23 cellular contexts compared by ENCODE assay signal in the genomic region with DNA sequence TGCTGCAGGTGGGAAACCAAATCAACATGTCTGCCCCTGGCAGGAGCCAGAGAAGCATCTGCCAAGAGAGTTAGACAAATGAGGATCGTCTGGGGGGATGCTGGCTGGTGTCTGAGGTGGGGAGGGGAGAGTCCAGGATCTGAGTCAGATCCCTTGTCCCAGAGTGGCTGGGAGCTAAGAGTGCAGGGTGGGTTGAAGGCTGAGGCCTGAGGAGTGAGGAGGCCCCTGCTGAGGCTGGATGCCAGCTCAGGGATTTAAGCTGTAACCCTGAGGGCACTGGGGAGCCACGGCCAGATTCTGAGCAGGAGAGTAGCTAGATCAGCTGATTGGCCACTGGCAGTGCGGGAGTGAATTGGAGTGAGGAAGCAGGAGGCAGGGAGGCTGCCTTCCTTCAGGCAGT.
DNase-seq lines count a peak whose midpoint lies in the region; ATAC-seq, FAIRE-seq and TF ChIP-seq lines count a peak whose summit lies in the region.
"Had no signal": no experiment of that assay in that cellular context is flagged by ENCODE, and none has a peak within 500 bp of the region (broad histone marks: within the 10 kb centered on the region; RNA-seq: fewer than 3 reads in every experiment).

No MANE protein-coding gene starts in this region.

- H3K9me3 Mint-ChIP-seq in astrocyte (ENCODE audit: unreplicated experiment) (no peaks in the 10 kb centered on the region), mesothelial cell of epicardium (no peaks in the 10 kb centered on the region)
- H3K9me3 Mint-ChIP-seq: HFFc6 had no signal

- H3K4me1 ChIP-seq in cardiac muscle cell (ENCODE audit: low read depth) (peaks cover 42% of the 10 kb centered on the region), astrocyte (ENCODE audit: insufficient read depth, low read length) (peaks cover 47% of the 10 kb centered on the region)

- H4K20me1 ChIP-seq in astrocyte (ENCODE audit: insufficient read depth, low read length) = peaks cover 26% of the 10 kb centered on the region

- H3K4me1 Mint-ChIP-seq in astrocyte (ENCODE audit: low read depth, unreplicated experiment) = peaks cover 37% of the 10 kb centered on the region
- H3K4me1 Mint-ChIP-seq in mesothelial cell of epicardium = peaks cover 67% of the 10 kb centered on the region

- H3K27ac Mint-ChIP-seq in astrocyte (ENCODE audit: unreplicated experiment) (no peak overlapping the region), mesothelial cell of epicardium (peak overlapping the region; percentile 98)
- H3K27ac Mint-ChIP-seq: HFFc6 had no signal

- H3K27ac ChIP-seq in cardiac muscle cell = peak overlapping the region; percentile 93
- no peak overlapping the region for H3K27ac ChIP-seq in astrocyte (ENCODE audit: low read depth, low read length)
- H3K27ac ChIP-seq: BLaER1 treated with 17β-estradiol and CSF1 and Interleukin-3, amounts not matched to agents 10 nM and 100 nM; lower lobe of right lung had no signal

- H3K4me3 ChIP-seq in cardiac muscle cell (no peak overlapping the region), astrocyte (ENCODE audit: insufficient read depth, low read depth, low read length) (no peak overlapping the region)
- H3K4me3 ChIP-seq: BLaER1 treated with 17β-estradiol and CSF1 and Interleukin-3, amounts not matched to agents 10 nM and 100 nM; lower lobe of right lung had no signal

- no peak for DNase-seq in cardiac muscle cell (ENCODE audit: low read depth in 1 of 2, low spot score in 1 of 2)
- DNase-seq in left ventricle myocardium superior = no peak
- no peak for DNase-seq in astrocyte (ENCODE audit: low read depth)
- no peak for DNase-seq in mesothelial cell of epicardium (ENCODE audit: low spot score in 2 of 2, unreplicated experiment in 2 of 2)
- no peak for DNase-seq in RKO (ENCODE audit: low spot score)
- DNase-seq in SKM-1 treated with dmso at 0.1 percent for 144 hours (lab: John Stamatoyannopoulos, UW; ENCODE audit: unreplicated experiment) = no peak
- no peak for DNase-seq in nucleus accumbens (lab: John Stamatoyannopoulos, UW)
- DNase-seq: activated CD4-positive, alpha-beta T cell treated with anti-CD3 and anti-CD28 coated beads for 4 hours; activated CD8-positive, alpha-beta memory T cell treated with anti-CD3 and anti-CD28 coated beads, Interleukin-2, amount 50 U/mL, for 48 hours; activated gamma-delta T cell; central memory CD4-positive, alpha-beta T cell; DMS 273 treated with DMSO at 0.1 percent for 48 hours; effector memory CD4-positive, alpha-beta T cell; HFFc6; lower lobe of right lung; NCI-H187; NCI-H226; stimulated activated naive CD8-positive, alpha-beta T cell treated with anti-CD3 and anti-CD28 coated beads, Interleukin-15, Interleukin-2, amounts not matched to agents 100 U/mL and 50 U/mL, for 24 hours; SW 1271 had no signal

- ATAC-seq in left ventricle myocardium superior (no peak), GM21825 (IDR thresholded peaks at IDR 0.05; ENCODE audit: unreplicated experiment) (no peak)
- ATAC-seq: stimulated activated naive CD8-positive, alpha-beta T cell treated with anti-CD3 and anti-CD28 coated beads, Interleukin-15, Interleukin-2, amounts not matched to agents 100 U/mL and 50 U/mL, for 24 hours had no signal

- H3K36me3 ChIP-seq in cardiac muscle cell (no peaks in the 10 kb centered on the region), astrocyte (ENCODE audit: insufficient read depth, low read length) (no peaks in the 10 kb centered on the region)
- H3K36me3 ChIP-seq: BLaER1 treated with 17β-estradiol and CSF1 and Interleukin-3, amounts not matched to agents 10 nM and 100 nM; lower lobe of right lung had no signal

- no peak for TF ChIP-seq CTCF in cardiac muscle cell (IDR thresholded peaks at IDR 0.05; ENCODE audit: low read depth, low read length)
- no peak for TF ChIP-seq CTCF in astrocyte (IDR thresholded peaks at IDR 0.05; ENCODE audit: insufficient read depth, low read depth, low read length)
- no peak for TF ChIP-seq CTCF in mesothelial cell of epicardium (IDR thresholded peaks at IDR 0.05; ENCODE audit: unreplicated experiment)

- no peaks in the 10 kb centered on the region for H3K36me3 Mint-ChIP-seq in astrocyte (ENCODE audit: low read depth, unreplicated experiment)
- H3K36me3 Mint-ChIP-seq in mesothelial cell of epicardium = peaks cover 2% of the 10 kb centered on the region

- H3K9me3 ChIP-seq in cardiac muscle cell (ENCODE audit: low read depth) (no peaks in the 10 kb centered on the region), astrocyte (ENCODE audit: insufficient read depth, low read depth, low read length) (no peaks in the 10 kb centered on the region)
- H3K9me3 ChIP-seq: BLaER1 treated with 17β-estradiol and CSF1 and Interleukin-3, amounts not matched to agents 10 nM and 100 nM; lower lobe of right lung had no signal

- H3K27me3 Mint-ChIP-seq in astrocyte (ENCODE audit: low read depth, unreplicated experiment) = peaks cover 4% of the 10 kb centered on the region
- H3K27me3 Mint-ChIP-seq in mesothelial cell of epicardium (ENCODE audit: low read depth) = no peaks in the 10 kb centered on the region

- no peak overlapping the region for H3K4me2 ChIP-seq in astrocyte (ENCODE audit: low read length)
- H3K4me2 ChIP-seq: BLaER1 treated with 17β-estradiol and CSF1 and Interleukin-3, amounts not matched to agents 10 nM and 100 nM had no signal

- intact Hi-C loops in left ventricle myocardium superior (cut with micrococcal nuclease) = no loop called here

- FAIRE-seq in astrocyte (lab: Jason Lieb, UNC) = no peak
- FAIRE-seq: GM12891, urothelium cell line had no signal

- no peak overlapping the region for H2AFZ ChIP-seq in astrocyte (ENCODE audit: low read depth, low read length)

- H3K27me3 ChIP-seq in cardiac muscle cell = no peaks in the 10 kb centered on the region
- no peaks in the 10 kb centered on the region for H3K27me3 ChIP-seq in astrocyte (ENCODE audit: insufficient read depth, low read length)
- H3K27me3 ChIP-seq: BLaER1 treated with 17β-estradiol and CSF1 and Interleukin-3, amounts not matched to agents 10 nM and 100 nM had no signal

- H3K79me2 ChIP-seq in astrocyte (ENCODE audit: insufficient read depth, low read length) = peaks cover 10% of the 10 kb centered on the region

- H3K4me3 Mint-ChIP-seq in astrocyte (ENCODE audit: unreplicated experiment) (no peak overlapping the region), mesothelial cell of epicardium (no peak overlapping the region)
- H3K4me3 Mint-ChIP-seq: HFFc6 had no signal

- H3K9ac ChIP-seq in astrocyte (ENCODE audit: low read length) = peak overlapping the region; percentile 58
- H3K9ac ChIP-seq: BLaER1 treated with 17β-estradiol and CSF1 and Interleukin-3, amounts not matched to agents 10 nM and 100 nM had no signal
